ENCODE assay signal across 10 cellular contexts in genomic region chr12:6443361-6443983, GRCh38. TPM values are rescaled to one million over a fixed set of nuclear protein-coding genes. Genes with fewer than 3 reads are reported as not detected.
DNase-seq lines count a peak whose midpoint lies in the region; ATAC-seq and TF ChIP-seq lines count a peak whose summit lies in the region.
"Had no signal": no experiment of that assay in that cellular context is flagged by ENCODE, and none has a peak within 500 bp of the region (broad histone marks: within the 10 kb centered on the region; RNA-seq: fewer than 3 reads in every experiment).

No MANE protein-coding gene starts in this region.

- H3K9me3 ChIP-seq in T-helper 17 cell (ENCODE audit: control insufficient read depth, low read length, poor library complexity, severe bottlenecking) (no peaks in the 10 kb centered on the region), mucosa of descending colon (no peaks in the 10 kb centered on the region)

- no peak for TF ChIP-seq CTCF in GM06990 (IDR thresholded peaks at IDR 0.05; ENCODE audit: insufficient read depth, low read length, poor library complexity, severe bottlenecking)
- no peak for TF ChIP-seq CTCF in mucosa of descending colon (IDR thresholded peaks at IDR 0.05)

- H3K36me3 Mint-ChIP-seq in T-helper 17 cell (ENCODE audit: low read depth), result peaks cover 5% of the 10 kb centered on the region

- peak overlapping the region; percentile 96 for H3K27ac Mint-ChIP-seq in T-helper 17 cell

- no peaks in the 10 kb centered on the region for H3K27me3 Mint-ChIP-seq in T-helper 17 cell

- H3K36me3 ChIP-seq in GM06990 (ENCODE audit: control insufficient read depth, insufficient read depth, low read length), result peaks cover 6% of the 10 kb centered on the region
- H3K36me3 ChIP-seq in mucosa of descending colon (ENCODE audit: low read depth), result no peaks in the 10 kb centered on the region

- ATAC-seq in GM21515 (IDR thresholded peaks at IDR 0.05; ENCODE audit: unreplicated experiment) (peak; percentile 37), T-helper 17 cell (peak; percentile 22), mucosa of descending colon (peak; percentile 27), HG03520 (IDR thresholded peaks at IDR 0.05; ENCODE audit: unreplicated experiment) (no peak), GM19455 (IDR thresholded peaks at IDR 0.05; ENCODE audit: unreplicated experiment) (no peak), HG02840 (IDR thresholded peaks at IDR 0.05; ENCODE audit: low FRiP score, unreplicated experiment) (no peak)

- peak overlapping the region; percentile 71 for H3K4me3 Mint-ChIP-seq in T-helper 17 cell

- H3K4me1 Mint-ChIP-seq in T-helper 17 cell, result peaks cover 46% of the 10 kb centered on the region

- peak overlapping the region; percentile 85 for H3K4me3 ChIP-seq in GM06990 (replicated peaks; ENCODE audit: low read depth, low read length)
- no peak overlapping the region for H3K4me3 ChIP-seq in mucosa of descending colon

- DNase-seq in GM06990 (ENCODE audit: extremely low read depth, insufficient read length) (peak; percentile 74), T-helper 17 cell (no peak), mucosa of descending colon (no peak), NCI-H1105 treated with DMSO at 0.1 percent for 48 hours (lab: John Stamatoyannopoulos, UW) (no peak)
- DNase-seq: DMS 273 treated with DMSO at 0.1 percent for 48 hours, NCI-H1105 had no signal

- no peaks in the 10 kb centered on the region for H3K4me1 ChIP-seq in mucosa of descending colon (ENCODE audit: low read depth)

- intact Hi-C loops in mucosa of descending colon (cut with DNase I, micrococcal nuclease), result no loop called here

- no peaks in the 10 kb centered on the region for H3K27me3 ChIP-seq in GM06990 (replicated peaks; ENCODE audit: control insufficient read depth, insufficient read depth, low read length)

RNA-seq across cellular contexts. Expression of gene CD27, which starts 1.3 kb away (rescaled TPM):
- total RNA-seq in T-helper 17 cell (10 to 100 TPM; 66.7 to 76.1 TPM), mucosa of descending colon (1 to 10 TPM; 1.8 to 5.3 (median 3.9) TPM)

RNA-seq across cellular contexts. Expression of gene TAPBPL, which starts 8.4 kb away (rescaled TPM):
- total RNA-seq in T-helper 17 cell (10 to 100 TPM; 19.6 to 23.1 TPM), mucosa of descending colon (100 to 1,000 TPM in 1 of 3 donors, 10 to 100 TPM in 2; 40.9 to 107 (median 72.0) TPM)

RNA-seq across cellular contexts. Expression of gene VAMP1, which starts 27.0 kb away (rescaled TPM):
- total RNA-seq in T-helper 17 cell (10 to 100 TPM; 33.1 to 38.5 TPM), mucosa of descending colon (10 to 100 TPM in 1 of 3 donors, 1 to 10 TPM in 2; 3.8 to 18.7 (median 8.6) TPM)

RNA-seq across cellular contexts. Expression of gene MRPL51, which starts 49.6 kb away (rescaled TPM):
- total RNA-seq in T-helper 17 cell, result 10 to 100 TPM; 36.6 to 42.2 TPM
- total RNA-seq in mucosa of descending colon, result 100 to 1,000 TPM; 119 to 143 (median 136) TPM

RNA-seq across cellular contexts. Expression of gene NCAPD2, which starts 50.4 kb away (rescaled TPM):
- 10 to 100 TPM; 16.9 to 24.3 TPM for total RNA-seq in T-helper 17 cell
- 10 to 100 TPM; 25.5 to 47.0 (median 26.0) TPM for total RNA-seq in mucosa of descending colon

Comparison
In these comparisons a context has a peak if more than half of its experiments do, and no peak if none do; other contexts are left out.
1. ATAC-seq: peak in GM21515 (single experiment), T-helper 17 cell (single experiment) and mucosa of descending colon (single experiment); none in HG03520 (single experiment), GM19455 (single experiment) and HG02840 (single experiment).
2. RNA of gene CD27, which starts 1.3 kb away (total RNA-seq): 66.7 to 76.1 TPM in T-helper 17 cell; 1.8 to 5.3 TPM in mucosa of descending colon; every median in the first group is over 10 times any median in the second.